In the genomic region with DNA sequence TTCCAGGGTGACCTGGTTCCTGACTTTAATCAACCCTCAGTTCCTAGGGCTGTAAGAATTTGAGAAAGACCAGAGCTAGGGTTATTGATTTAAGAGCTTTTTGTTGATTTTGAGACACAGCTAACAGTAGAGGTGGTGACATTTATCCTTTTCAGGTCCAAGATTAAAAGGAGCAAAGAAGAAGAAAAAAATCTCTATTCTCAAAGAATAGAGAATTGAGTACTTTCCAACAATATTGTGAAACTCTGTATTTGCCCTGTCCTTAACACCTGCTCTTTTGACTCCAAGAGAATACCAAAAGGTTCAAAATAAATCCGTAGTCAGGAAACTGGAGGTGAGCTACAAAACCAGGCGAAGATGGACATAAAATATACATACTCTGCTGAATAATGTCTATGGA, we compare ENCODE assay signal across 1 cellular context.
TF ChIP-seq lines count a peak whose summit lies in the region.

No MANE protein-coding gene starts in this region.

TF ChIP-seq in HepG2, 621 proteins besides CTCF, POLR2A, EP300 and RAD21 (continued from another document and continues in another):
- TF ChIP-seq BATF2 (CRISPR knock-in tag; IDR thresholded peaks at IDR 0.05) (0 out of 2 replicates have a peak, but pooled peaks have one; percentile 24), RARG (CRISPR knock-in tag; IDR thresholded peaks at IDR 0.05; ENCODE audit: low read depth) (no peak), EZH2 (conservative IDR thresholded peaks at IDR 0.05; ENCODE audit: low read depth, low read length) (no peak), ZSCAN9 (CRISPR knock-in tag; IDR thresholded peaks at IDR 0.05; ENCODE audit: borderline replicate concordance) (no peak), MAFG (CRISPR knock-in tag; IDR thresholded peaks at IDR 0.05) (no peak), TGIF2 (CRISPR knock-in tag; IDR thresholded peaks at IDR 0.05) (no peak), ZNF609 (CRISPR knock-in tag; IDR thresholded peaks at IDR 0.05; ENCODE audit: borderline replicate concordance) (peak; percentile 59; the same call in 1 of the 2 replicates), SMAD3 (CRISPR knock-in tag; IDR thresholded peaks at IDR 0.05) (no peak), ELF3 (CRISPR knock-in tag; IDR thresholded peaks at IDR 0.05) (0 out of 2 replicates have a peak, but pooled peaks have one; percentile 31), ZNF781 (CRISPR knock-in tag; IDR thresholded peaks at IDR 0.05; ENCODE audit: borderline replicate concordance, not compliant biosample characterization) (no peak), TOE1 (CRISPR knock-in tag; IDR thresholded peaks at IDR 0.05) (no peak), PRPF4 (IDR thresholded peaks at IDR 0.05; ENCODE audit: low read depth, low read length, poor library complexity, severe bottlenecking) (no peak), HIVEP1 (CRISPR knock-in tag; IDR thresholded peaks at IDR 0.05) (no peak), ZNF552 (CRISPR knock-in tag; IDR thresholded peaks at IDR 0.05; ENCODE audit: borderline replicate concordance) (no peak), NFE2 (CRISPR knock-in tag; IDR thresholded peaks at IDR 0.05) (no peak), HNRNPLL (IDR thresholded peaks at IDR 0.05; ENCODE audit: low read depth, low read length, poor library complexity, severe bottlenecking) (no peak), HMG20A (CRISPR knock-in tag; IDR thresholded peaks at IDR 0.05; ENCODE audit: borderline replicate concordance) (peak; percentile 91), STAG1 (CRISPR knock-in tag; IDR thresholded peaks at IDR 0.05) (no peak), MBD4 (IDR thresholded peaks at IDR 0.05; ENCODE audit: borderline replicate concordance, low read length) (0 out of 2 replicates have a peak, but pooled peaks have one; percentile 59), KAT8 (CRISPR knock-in tag; IDR thresholded peaks at IDR 0.05) (no peak), FOXA3 (CRISPR knock-in tag; IDR thresholded peaks at IDR 0.05) (peak; percentile 75), ZNF20 (CRISPR knock-in tag; IDR thresholded peaks at IDR 0.05) (no peak), ZC3H4 (CRISPR knock-in tag; IDR thresholded peaks at IDR 0.05; ENCODE audit: borderline replicate concordance) (no peak), HOXA9 (CRISPR knock-in tag; IDR thresholded peaks at IDR 0.05; ENCODE audit: borderline replicate concordance) (no peak), CREM (IDR thresholded peaks at IDR 0.05) (peak; percentile 84; the same call in 1 of the 2 replicates), CREM (CRISPR knock-in tag; IDR thresholded peaks at IDR 0.05) (no peak), RARA (CRISPR knock-in tag; IDR thresholded peaks at IDR 0.05) (peak; percentile 81), NFAT5 (CRISPR knock-in tag; IDR thresholded peaks at IDR 0.05) (no peak), HNF4A (CRISPR knock-in tag; IDR thresholded peaks at IDR 0.05) (peak; percentile 58), MTF2 (CRISPR knock-in tag; IDR thresholded peaks at IDR 0.05; ENCODE audit: borderline replicate concordance) (no peak), NAIF1 (CRISPR knock-in tag; IDR thresholded peaks at IDR 0.05; ENCODE audit: borderline replicate concordance) (no peak), ADNP (CRISPR knock-in tag; IDR thresholded peaks at IDR 0.05) (no peak), TCF7L2 (IDR thresholded peaks at IDR 0.05; ENCODE audit: low read depth, low read length) (peak; percentile 80; the same call in 1 of the 2 replicates), ZNF550 (CRISPR knock-in tag; IDR thresholded peaks at IDR 0.05; ENCODE audit: borderline replicate concordance) (no peak), JUND (CRISPR knock-in tag; IDR thresholded peaks at IDR 0.05) (no peak), KLF9 (CRISPR knock-in tag; IDR thresholded peaks at IDR 0.05; ENCODE audit: low read depth) (no peak), ZNF292 (CRISPR knock-in tag; IDR thresholded peaks at IDR 0.05; ENCODE audit: borderline replicate concordance, low read depth) (no peak), PAX8 (CRISPR knock-in tag; IDR thresholded peaks at IDR 0.05; ENCODE audit: borderline replicate concordance) (no peak), ZBTB25 (CRISPR knock-in tag; IDR thresholded peaks at IDR 0.05) (no peak), ZBTB1 (CRISPR knock-in tag; IDR thresholded peaks at IDR 0.05; ENCODE audit: borderline replicate concordance) (no peak), NONO (IDR thresholded peaks at IDR 0.05) (no peak), NONO (CRISPR knock-in tag; conservative IDR thresholded peaks at IDR 0.05) (no peak), ZNF430 (CRISPR knock-in tag; IDR thresholded peaks at IDR 0.05) (no peak), NFRKB (IDR thresholded peaks at IDR 0.05) (no peak)
- TF ChIP-seq, protein P1, sequence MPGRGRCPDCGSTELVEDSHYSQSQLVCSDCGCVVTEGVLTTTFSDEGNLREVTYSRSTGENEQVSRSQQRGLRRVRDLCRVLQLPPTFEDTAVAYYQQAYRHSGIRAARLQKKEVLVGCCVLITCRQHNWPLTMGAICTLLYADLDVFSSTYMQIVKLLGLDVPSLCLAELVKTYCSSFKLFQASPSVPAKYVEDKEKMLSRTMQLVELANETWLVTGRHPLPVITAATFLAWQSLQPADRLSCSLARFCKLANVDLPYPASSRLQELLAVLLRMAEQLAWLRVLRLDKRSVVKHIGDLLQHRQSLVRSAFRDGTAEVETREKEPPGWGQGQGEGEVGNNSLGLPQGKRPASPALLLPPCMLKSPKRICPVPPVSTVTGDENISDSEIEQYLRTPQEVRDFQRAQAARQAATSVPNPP (CRISPR knock-in tag; IDR thresholded peaks at IDR 0.05) = no peak
- TF ChIP-seq, protein P2, sequence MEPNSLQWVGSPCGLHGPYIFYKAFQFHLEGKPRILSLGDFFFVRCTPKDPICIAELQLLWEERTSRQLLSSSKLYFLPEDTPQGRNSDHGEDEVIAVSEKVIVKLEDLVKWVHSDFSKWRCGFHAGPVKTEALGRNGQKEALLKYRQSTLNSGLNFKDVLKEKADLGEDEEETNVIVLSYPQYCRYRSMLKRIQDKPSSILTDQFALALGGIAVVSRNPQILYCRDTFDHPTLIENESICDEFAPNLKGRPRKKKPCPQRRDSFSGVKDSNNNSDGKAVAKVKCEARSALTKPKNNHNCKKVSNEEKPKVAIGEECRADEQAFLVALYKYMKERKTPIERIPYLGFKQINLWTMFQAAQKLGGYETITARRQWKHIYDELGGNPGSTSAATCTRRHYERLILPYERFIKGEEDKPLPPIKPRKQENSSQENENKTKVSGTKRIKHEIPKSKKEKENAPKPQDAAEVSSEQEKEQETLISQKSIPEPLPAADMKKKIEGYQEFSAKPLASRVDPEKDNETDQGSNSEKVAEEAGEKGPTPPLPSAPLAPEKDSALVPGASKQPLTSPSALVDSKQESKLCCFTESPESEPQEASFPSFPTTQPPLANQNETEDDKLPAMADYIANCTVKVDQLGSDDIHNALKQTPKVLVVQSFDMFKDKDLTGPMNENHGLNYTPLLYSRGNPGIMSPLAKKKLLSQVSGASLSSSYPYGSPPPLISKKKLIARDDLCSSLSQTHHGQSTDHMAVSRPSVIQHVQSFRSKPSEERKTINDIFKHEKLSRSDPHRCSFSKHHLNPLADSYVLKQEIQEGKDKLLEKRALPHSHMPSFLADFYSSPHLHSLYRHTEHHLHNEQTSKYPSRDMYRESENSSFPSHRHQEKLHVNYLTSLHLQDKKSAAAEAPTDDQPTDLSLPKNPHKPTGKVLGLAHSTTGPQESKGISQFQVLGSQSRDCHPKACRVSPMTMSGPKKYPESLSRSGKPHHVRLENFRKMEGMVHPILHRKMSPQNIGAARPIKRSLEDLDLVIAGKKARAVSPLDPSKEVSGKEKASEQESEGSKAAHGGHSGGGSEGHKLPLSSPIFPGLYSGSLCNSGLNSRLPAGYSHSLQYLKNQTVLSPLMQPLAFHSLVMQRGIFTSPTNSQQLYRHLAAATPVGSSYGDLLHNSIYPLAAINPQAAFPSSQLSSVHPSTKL (CRISPR knock-in tag; IDR thresholded peaks at IDR 0.05) = peak; percentile 88
- TF ChIP-seq, protein P3, sequence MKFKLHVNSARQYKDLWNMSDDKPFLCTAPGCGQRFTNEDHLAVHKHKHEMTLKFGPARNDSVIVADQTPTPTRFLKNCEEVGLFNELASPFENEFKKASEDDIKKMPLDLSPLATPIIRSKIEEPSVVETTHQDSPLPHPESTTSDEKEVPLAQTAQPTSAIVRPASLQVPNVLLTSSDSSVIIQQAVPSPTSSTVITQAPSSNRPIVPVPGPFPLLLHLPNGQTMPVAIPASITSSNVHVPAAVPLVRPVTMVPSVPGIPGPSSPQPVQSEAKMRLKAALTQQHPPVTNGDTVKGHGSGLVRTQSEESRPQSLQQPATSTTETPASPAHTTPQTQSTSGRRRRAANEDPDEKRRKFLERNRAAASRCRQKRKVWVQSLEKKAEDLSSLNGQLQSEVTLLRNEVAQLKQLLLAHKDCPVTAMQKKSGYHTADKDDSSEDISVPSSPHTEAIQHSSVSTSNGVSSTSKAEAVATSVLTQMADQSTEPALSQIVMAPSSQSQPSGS (CRISPR knock-in tag; IDR thresholded peaks at IDR 0.05) = peak; percentile 13; the same call in 1 of the 2 replicates
